19 cellular contexts compared by ENCODE assay signal in genomic region chr19:18604820-18605159, GRCh38. TPM values are rescaled to one million over a fixed set of nuclear protein-coding genes. Genes with fewer than 3 reads are reported as not detected.
DNase-seq lines count a peak whose midpoint lies in the region; TF ChIP-seq lines count a peak whose summit lies in the region.
"Had no signal": no experiment of that assay in that cellular context is flagged by ENCODE, and none has a peak within 500 bp of the region (broad histone marks: within the 10 kb centered on the region; RNA-seq: fewer than 3 reads in every experiment).

No MANE protein-coding gene starts in this region.

- TF ChIP-seq POLR2A in suprapubic skin (IDR thresholded peaks at IDR 0.05) (no peak), stomach (IDR thresholded peaks at IDR 0.05) (no peak)

- H3K27ac ChIP-seq in suprapubic skin (no peak overlapping the region), stomach (no peak overlapping the region)
- H3K27ac ChIP-seq: KMS-11, upper lobe of right lung, VCaP had no signal

- H3K9ac ChIP-seq in NT2/D1 (ENCODE audit: insufficient read length, low read depth): peak overlapping the region; percentile 42
- H3K9ac ChIP-seq: KMS-11 had no signal

- peaks cover 8% of the 10 kb centered on the region for H3K9me3 Mint-ChIP-seq in glutamatergic neuron (ENCODE audit: unreplicated experiment)

- DNase-seq in NT2/D1 (ENCODE audit: low read depth, low spot score) (no peak), glutamatergic neuron (no peak), suprapubic skin (ENCODE audit: low spot score in 2 of 2) (no peak), stomach (no peak), SKM-1 (lab: John Stamatoyannopoulos, UW; ENCODE audit: unreplicated experiment) (no peak)
- DNase-seq: activated CD4-positive, alpha-beta T cell treated with anti-CD3 and anti-CD28 coated beads, Interleukin-2, amount 50 U/mL, for 4 hours; amygdala; central memory CD4-positive, alpha-beta T cell; DND-41; MV-4-11; NCI-H187; NCI-H82; occipital lobe; SIG-M5; stimulated activated naive CD4-positive, alpha-beta T cell treated with Interleukin-2 at 50 U/mL for 16 hours; T-helper 17 cell; upper lobe of right lung had no signal

- H3K36me3 Mint-ChIP-seq in glutamatergic neuron (ENCODE audit: unreplicated experiment): peaks cover 4% of the 10 kb centered on the region

- H3K27ac Mint-ChIP-seq in glutamatergic neuron (ENCODE audit: unreplicated experiment): no peak overlapping the region
- H3K27ac Mint-ChIP-seq: T-helper 17 cell had no signal

- H3K9me3 ChIP-seq in NT2/D1 (ENCODE audit: insufficient read depth, low read length) (no peaks in the 10 kb centered on the region), suprapubic skin (no peaks in the 10 kb centered on the region), stomach (no peaks in the 10 kb centered on the region)
- H3K9me3 ChIP-seq: upper lobe of right lung had no signal

- H3K27me3 Mint-ChIP-seq in glutamatergic neuron (ENCODE audit: unreplicated experiment): peaks cover 28% of the 10 kb centered on the region

- peak overlapping the region; percentile 88 for H3K4me3 Mint-ChIP-seq in glutamatergic neuron (ENCODE audit: unreplicated experiment)

- H3K4me3 ChIP-seq in NT2/D1 (ENCODE audit: insufficient read length, low read depth): peak overlapping the region; percentile 18
- H3K4me3 ChIP-seq in suprapubic skin: peak overlapping the region; percentile 52
- peak overlapping the region in 1 of 4 donors; percentile 33 for H3K4me3 ChIP-seq in stomach

- no peak for TF ChIP-seq EP300 in suprapubic skin (IDR thresholded peaks at IDR 0.05)
- no peak for TF ChIP-seq EP300 in stomach (IDR thresholded peaks at IDR 0.05)

- H3K36me3 ChIP-seq in NT2/D1 (ENCODE audit: insufficient read depth, insufficient read length, low read length) (no peaks in the 10 kb centered on the region), suprapubic skin (no peaks in the 10 kb centered on the region), stomach (no peaks in the 10 kb centered on the region)
- H3K36me3 ChIP-seq: upper lobe of right lung had no signal

- peaks cover 12% of the 10 kb centered on the region for H3K4me1 Mint-ChIP-seq in glutamatergic neuron (ENCODE audit: low read depth, unreplicated experiment)

- H3K27me3 ChIP-seq in NT2/D1 (ENCODE audit: insufficient read depth, insufficient read length) (peaks cover 81% of the 10 kb centered on the region), suprapubic skin (peaks cover 62% of the 10 kb centered on the region), stomach (peaks cover 44 to 96% (median 76%) of the 10 kb centered on the region in 3 donors)

- no peak for TF ChIP-seq CTCF in glutamatergic neuron (IDR thresholded peaks at IDR 0.05; ENCODE audit: partially characterized antibody, unreplicated experiment)
- no peak for TF ChIP-seq CTCF in suprapubic skin (IDR thresholded peaks at IDR 0.05)
- no peak for TF ChIP-seq CTCF in stomach (IDR thresholded peaks at IDR 0.05)

- intact Hi-C loops in stomach (cut with DNase I; ENCODE audit: low total_unique reads): no loop called here

- H3K4me1 ChIP-seq in NT2/D1 (ENCODE audit: insufficient read depth, insufficient read length) (peaks cover 44% of the 10 kb centered on the region), suprapubic skin (peaks cover 43% of the 10 kb centered on the region), stomach (peaks cover 23 to 37% (median 35%) of the 10 kb centered on the region in 4 donors)

- WGBS in suprapubic skin: 51% methylated on average over 10 of the region's 10 CpGs
- WGBS in stomach, 5 donors: 12 to 36% (median 19%) methylated on average over 10 of the region's 10 CpGs

RNA-seq across cellular contexts. Expression of gene CRLF1, which starts 1.8 kb away (rescaled TPM):
- total RNA-seq in glutamatergic neuron (ENCODE audit: unreplicated experiment) (55.3 TPM), suprapubic skin (10 to 100 TPM; 21.2 to 65.5 (median 47.9) TPM), stomach (10 to 100 TPM in 1 of 5 donors, 1 to 10 TPM in 3, not detected in 1; 2.6 to 12.6 (median 5.6) TPM)
- polyA plus RNA-seq in stomach: 10 to 100 TPM; 12.3 to 15.9 (median 14.2) TPM
- total RNA-seq: T-helper 17 cell had no signal

RNA-seq across cellular contexts. Expression of gene TMEM59L, which starts 7.9 kb away (rescaled TPM):
- total RNA-seq in glutamatergic neuron (ENCODE audit: unreplicated experiment) (92.3 TPM), suprapubic skin (1 to 10 TPM in 2 of 4 donors, under 1 TPM in 2; 0.49 to 1.4 (median 0.97) TPM), stomach (1 to 10 TPM in 2 of 5 donors, not detected in 3; 1.8 to 4.7 TPM)
- polyA plus RNA-seq in stomach: 1 to 10 TPM in 1 of 3 donors, under 1 TPM in 1, not detected in 1; 0.25 to 3.7 TPM

RNA-seq across cellular contexts. Expression of gene REX1BD, which starts 16.2 kb away (rescaled TPM):
- total RNA-seq in glutamatergic neuron (ENCODE audit: unreplicated experiment) (54.3 TPM), suprapubic skin (10 to 100 TPM; 77.0 to 86.7 (median 82.6) TPM), stomach (100 to 1,000 TPM in 2 of 5 donors, 10 to 100 TPM in 3; 15.6 to 483 (median 85.3) TPM)
- polyA plus RNA-seq in stomach: 100 to 1,000 TPM; 110 to 204 (median 118) TPM

RNA-seq across cellular contexts. Expression of gene KLHL26, which starts 32.0 kb away (rescaled TPM):
- 12.0 TPM for total RNA-seq in glutamatergic neuron (ENCODE audit: unreplicated experiment)
- 10 to 100 TPM in 2 of 4 donors, 1 to 10 TPM in 2; 6.9 to 26.5 (median 11.5) TPM for total RNA-seq in suprapubic skin
- 10 to 100 TPM in 2 of 5 donors, 1 to 10 TPM in 3; 1.2 to 45.1 (median 7.0) TPM for total RNA-seq in stomach
- 1 to 10 TPM; 3.2 to 4.4 (median 3.7) TPM for polyA plus RNA-seq in stomach

RNA-seq across cellular contexts. Expression of gene UBA52, which starts 33.1 kb away (rescaled TPM):
- 826 TPM for total RNA-seq in glutamatergic neuron (ENCODE audit: unreplicated experiment)
- total RNA-seq in suprapubic skin: 1,000 to 10,000 TPM in 1 of 4 donors, 100 to 1,000 TPM in 3; 405 to 1,087 (median 865) TPM
- total RNA-seq in stomach: 100 to 1,000 TPM in 4 of 5 donors, 10 to 100 TPM in 1; 84.3 to 596 (median 358) TPM
- 1,000 to 10,000 TPM; 1,291 to 1,681 (median 1,311) TPM for polyA plus RNA-seq in stomach

Comparison
In these comparisons a context has a peak if more than half of its experiments do, and no peak if none do; other contexts are left out.
1. RNA of gene TMEM59L, which starts 7.9 kb away (total RNA-seq): 92.3 TPM in glutamatergic neuron (single experiment); 0.49 to 1.4 TPM in suprapubic skin and 1.8 to 4.7 TPM in stomach; every median in the first group is over 10 times any median in the second.